Comparison of ENCODE assay signal across 24 cellular contexts in genomic region chr11:65357856-65358356, GRCh38. TPM values are rescaled to one million over a fixed set of nuclear protein-coding genes. Genes with fewer than 3 reads are reported as not detected.
DNase-seq lines count a peak whose midpoint lies in the region; ATAC-seq and TF ChIP-seq lines count a peak whose summit lies in the region.
"Had no signal": no experiment of that assay in that cellular context is flagged by ENCODE, and none has a peak within 500 bp of the region (broad histone marks: within the 10 kb centered on the region; RNA-seq: fewer than 3 reads in every experiment).

No MANE protein-coding gene starts in this region.

- TF ChIP-seq CTCF in cardiac fibroblast (IDR thresholded peaks at IDR 0.05; ENCODE audit: low read depth, low read length) = no peak
- no peak for TF ChIP-seq CTCF in type B pancreatic cell (conservative IDR thresholded peaks at IDR 0.05)

- DNase-seq in cardiac fibroblast (ENCODE audit: low read depth in 2 of 2) (peak; percentile 12 to 39), left colon (no peak), type B pancreatic cell (ENCODE audit: extremely low spot score, unreplicated experiment) (no peak)
- no peak for DNase-seq in activated T-cell treated with anti-CD3 and anti-CD28 coated beads, Interleukin-2, amount 50 U/mL, for 72 hours
- DNase-seq: activated CD4-positive, alpha-beta T cell treated with anti-CD3 and anti-CD28 coated beads for 48 hours; central memory CD4-positive, alpha-beta T cell; dermis blood vessel endothelial cell; EL; head of caudate nucleus; left lung; NCI-H1930; NCI-H526 treated with DMSO at 0.1 percent for 48 hours; ovary; SK-N-SH; T-helper 17 cell; thyroid gland had no signal

- H3K4me3 ChIP-seq in cardiac fibroblast (replicated peaks in 1 of 2; ENCODE audit: low read depth in 2 of 2, low read length in 2 of 2) = no peak overlapping the region
- H3K4me3 ChIP-seq: left lung, ovary, thyroid gland had no signal

- peak overlapping the region; percentile 5 to 79 (median 60) for H3K4me3 Mint-ChIP-seq in IgD-negative memory B cell
- H3K4me3 Mint-ChIP-seq in type B pancreatic cell = peak overlapping the region; percentile 55
- H3K4me3 Mint-ChIP-seq in activated T-cell treated with anti-CD3 and anti-CD28 coated beads, Interleukin-2, amount 50 U/mL, for 72 hours = no peak overlapping the region
- H3K4me3 Mint-ChIP-seq: activated naive CD4-positive, alpha-beta T cell treated with anti-CD3 and anti-CD28 coated beads, Interleukin-2, amount 50 U/mL, for 24 hours; natural killer cell treated with Interleukin-12 subunit alpha and Interleukin-12 subunit beta and Interleukin-15 and Interleukin-18, amount 100 ng/mL, for 72 hours; stimulated activated naive CD8-positive, alpha-beta T cell treated with anti-CD3 and anti-CD28 coated beads, Interleukin-15, Interleukin-2, amounts not matched to agents 100 ng/mL and 50 ng/mL, for 24 hours; T-helper 17 cell had no signal

- H3K4me1 Mint-ChIP-seq in IgD-negative memory B cell (peaks cover 7 to 21% (median 13%) of the 10 kb centered on the region in 3 donors), type B pancreatic cell (ENCODE audit: unreplicated experiment) (peaks cover 14% of the 10 kb centered on the region)
- H3K4me1 Mint-ChIP-seq in activated T-cell treated with anti-CD3 and anti-CD28 coated beads, Interleukin-2, amount 50 U/mL, for 72 hours (ENCODE audit: low read depth) = peaks cover 20% of the 10 kb centered on the region

- peak; percentile 24 for ATAC-seq in left colon
- ATAC-seq in HG02973 (IDR thresholded peaks at IDR 0.05; ENCODE audit: unreplicated experiment) = no peak
- ATAC-seq in HG03342 (IDR thresholded peaks at IDR 0.05; ENCODE audit: unreplicated experiment) = no peak
- no peak for ATAC-seq in activated T-cell treated with anti-CD3 and anti-CD28 coated beads, Interleukin-2, amount 50 U/mL, for 72 hours (replicated peaks in 1 of 2)
- ATAC-seq: left lung; natural killer cell treated with Interleukin-12 subunit alpha and Interleukin-12 subunit beta and Interleukin-15 and Interleukin-18, amount 100 ng/mL, for 72 hours; sciatic nerve; T-helper 17 cell had no signal

- H3K36me3 Mint-ChIP-seq in IgD-negative memory B cell (no peaks in the 10 kb centered on the region), type B pancreatic cell (no peaks in the 10 kb centered on the region)
- peaks cover 0 to 1% of the 10 kb centered on the region in 2 donors for H3K36me3 Mint-ChIP-seq in activated T-cell treated with anti-CD3 and anti-CD28 coated beads, Interleukin-2, amount 50 U/mL, for 72 hours (ENCODE audit: insufficient read depth in 2 of 2)
- H3K36me3 Mint-ChIP-seq: activated naive CD4-positive, alpha-beta T cell treated with anti-CD3 and anti-CD28 coated beads, Interleukin-2, amount 50 U/mL, for 24 hours; natural killer cell treated with Interleukin-12 subunit alpha and Interleukin-12 subunit beta and Interleukin-15 and Interleukin-18, amount 100 ng/mL, for 72 hours had no signal

- peak overlapping the region in 2 of 3 donors; percentile 32 to 86 for H3K27ac Mint-ChIP-seq in IgD-negative memory B cell
- peak overlapping the region; percentile 55 for H3K27ac Mint-ChIP-seq in type B pancreatic cell
- no peak overlapping the region for H3K27ac Mint-ChIP-seq in activated T-cell treated with anti-CD3 and anti-CD28 coated beads, Interleukin-2, amount 50 U/mL, for 72 hours
- H3K27ac Mint-ChIP-seq: activated naive CD4-positive, alpha-beta T cell treated with anti-CD3 and anti-CD28 coated beads, Interleukin-2, amount 50 U/mL, for 24 hours; stimulated activated naive CD8-positive, alpha-beta T cell treated with anti-CD3 and anti-CD28 coated beads, Interleukin-15, Interleukin-2, amounts not matched to agents 100 ng/mL and 50 ng/mL, for 24 hours; T-helper 17 cell had no signal

- H3K27me3 Mint-ChIP-seq in IgD-negative memory B cell (peaks cover 3% of the 10 kb centered on the region), type B pancreatic cell (peaks cover 23% of the 10 kb centered on the region)
- H3K27me3 Mint-ChIP-seq in activated T-cell treated with anti-CD3 and anti-CD28 coated beads, Interleukin-2, amount 50 U/mL, for 72 hours (ENCODE audit: low read depth) = no peaks in the 10 kb centered on the region
- H3K27me3 Mint-ChIP-seq: activated naive CD4-positive, alpha-beta T cell treated with anti-CD3 and anti-CD28 coated beads, Interleukin-2, amount 50 U/mL, for 24 hours; natural killer cell treated with Interleukin-12 subunit alpha and Interleukin-12 subunit beta and Interleukin-15 and Interleukin-18, amount 100 ng/mL, for 72 hours; stimulated activated naive CD8-positive, alpha-beta T cell treated with anti-CD3 and anti-CD28 coated beads, Interleukin-15, Interleukin-2, amounts not matched to agents 100 ng/mL and 50 ng/mL, for 24 hours; T-helper 17 cell had no signal

- intact Hi-C loops in left colon (cut with DNase I, micrococcal nuclease) = no loop called here

- no peaks in the 10 kb centered on the region for H3K9me3 Mint-ChIP-seq in IgD-negative memory B cell
- no peaks in the 10 kb centered on the region for H3K9me3 Mint-ChIP-seq in type B pancreatic cell
- H3K9me3 Mint-ChIP-seq in activated T-cell treated with anti-CD3 and anti-CD28 coated beads, Interleukin-2, amount 50 U/mL, for 72 hours = no peaks in the 10 kb centered on the region
- H3K9me3 Mint-ChIP-seq: activated naive CD4-positive, alpha-beta T cell treated with anti-CD3 and anti-CD28 coated beads, Interleukin-2, amount 50 U/mL, for 24 hours; CD14-positive monocyte; natural killer cell treated with Interleukin-12 subunit alpha and Interleukin-12 subunit beta and Interleukin-15 and Interleukin-18, amount 100 ng/mL, for 72 hours; stimulated activated naive CD8-positive, alpha-beta T cell treated with anti-CD3 and anti-CD28 coated beads, Interleukin-15, Interleukin-2, amounts not matched to agents 100 ng/mL and 50 ng/mL, for 24 hours had no signal

RNA-seq across cellular contexts. Expression of gene TIGD3, which starts 3.4 kb away (rescaled TPM):
- polyA plus RNA-seq in IgD-negative memory B cell = 2.3 TPM
- total RNA-seq in left colon (under 1 TPM; 0.20 to 0.61 TPM), type B pancreatic cell (ENCODE audit: low replicate concordance) (1.2 and 1.3 TPM in 2 replicates)
- total RNA-seq in activated T-cell treated with anti-CD3 and anti-CD28 coated beads, Interleukin-2, amount 50 U/mL, for 72 hours = 1 to 10 TPM; 1.3 to 1.8 TPM
- total RNA-seq: sciatic nerve had no signal

RNA-seq across cellular contexts. Expression of gene DPF2, which starts 24.3 kb away (rescaled TPM):
- 77.7 TPM for polyA plus RNA-seq in IgD-negative memory B cell
- total RNA-seq in left colon (10 to 100 TPM; 25.9 to 33.1 TPM), type B pancreatic cell (ENCODE audit: low replicate concordance) (64.7 and 85.5 TPM in 2 replicates)
- 100 to 1,000 TPM; 110 to 139 TPM for total RNA-seq in activated T-cell treated with anti-CD3 and anti-CD28 coated beads, Interleukin-2, amount 50 U/mL, for 72 hours

RNA-seq across cellular contexts. Expression of gene SLC25A45, which starts 24.5 kb away (rescaled TPM):
- polyA plus RNA-seq in IgD-negative memory B cell = 17.8 TPM
- total RNA-seq in left colon = 1 to 10 TPM; 5.8 to 8.4 TPM
- 1.9 and 5.6 TPM in 2 replicates for total RNA-seq in type B pancreatic cell (ENCODE audit: low replicate concordance)
- total RNA-seq in activated T-cell treated with anti-CD3 and anti-CD28 coated beads, Interleukin-2, amount 50 U/mL, for 72 hours = 10 to 100 TPM; 16.4 to 18.8 TPM

RNA-seq across cellular contexts. Expression of gene FRMD8, which starts 28.5 kb away (rescaled TPM):
- polyA plus RNA-seq in IgD-negative memory B cell = 54.2 TPM
- 10 to 100 TPM; 38.1 to 42.2 TPM for total RNA-seq in left colon
- 35.0 and 41.8 TPM in 2 replicates for total RNA-seq in type B pancreatic cell (ENCODE audit: low replicate concordance)
- 10 to 100 TPM; 43.5 to 47.2 TPM for total RNA-seq in activated T-cell treated with anti-CD3 and anti-CD28 coated beads, Interleukin-2, amount 50 U/mL, for 72 hours

RNA-seq across cellular contexts. Expression of gene CDC42EP2, which starts 43.2 kb away (rescaled TPM):
- not detected for polyA plus RNA-seq in IgD-negative memory B cell
- 10 to 100 TPM; 10.3 to 16.2 TPM for total RNA-seq in left colon
- total RNA-seq in type B pancreatic cell (ENCODE audit: low replicate concordance) = 9.4 and 12.9 TPM in 2 replicates
- total RNA-seq in activated T-cell treated with anti-CD3 and anti-CD28 coated beads, Interleukin-2, amount 50 U/mL, for 72 hours = 1 to 10 TPM; 1.4 to 2.3 TPM

Comparison
In these comparisons a context has a peak if more than half of its experiments do, and no peak if none do; other contexts are left out.
1. H3K4me3 Mint-ChIP-seq: peak in IgD-negative memory B cell (4 of 4) and type B pancreatic cell (single experiment); none in activated T-cell treated with anti-CD3 and anti-CD28 coated beads, Interleukin-2, amount 50 U/mL, for 72 hours (0 of 2).
2. DNase-seq: peak in cardiac fibroblast (2 of 2); none in left colon (0 of 2), type B pancreatic cell (single experiment) and activated T-cell treated with anti-CD3 and anti-CD28 coated beads, Interleukin-2, amount 50 U/mL, for 72 hours (0 of 2).